Comparison of ENCODE assay signal across 7 cellular contexts in the genomic region with DNA sequence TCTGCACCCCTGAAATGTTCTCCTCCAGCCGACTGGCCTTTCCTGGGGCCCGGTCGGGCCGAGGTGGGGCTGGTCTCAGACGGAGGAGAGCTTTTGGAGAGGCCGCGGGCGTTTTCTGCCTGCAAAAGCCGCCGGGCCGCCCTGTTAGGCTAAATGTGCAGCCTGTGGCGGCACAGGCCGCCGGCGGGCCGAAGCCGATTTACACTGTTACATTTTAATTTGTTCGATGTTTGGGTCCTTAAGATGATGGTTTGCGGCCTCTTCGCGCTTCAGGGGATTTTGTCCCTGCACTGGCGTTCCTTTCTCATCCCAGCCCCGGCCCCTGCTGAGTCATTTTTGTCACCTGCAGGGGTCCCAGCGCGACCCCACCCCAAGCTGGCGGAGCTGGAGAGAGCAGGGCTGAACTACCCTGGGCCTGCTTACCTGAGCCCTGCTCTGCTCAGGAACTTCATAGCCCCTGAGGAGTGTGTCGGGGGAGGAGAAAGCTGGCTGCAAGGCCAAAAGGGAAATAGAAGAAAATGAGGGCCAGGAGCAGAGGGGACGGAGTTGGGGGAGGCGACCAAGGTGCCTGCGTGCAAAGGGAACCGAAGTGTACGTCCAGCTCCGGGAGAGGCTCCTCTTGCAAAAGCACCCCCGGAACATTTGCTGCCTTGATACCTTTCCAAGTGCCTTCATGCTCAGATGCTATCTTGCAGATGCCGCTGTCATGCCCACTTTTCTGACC. TPM values are rescaled to one million over a fixed set of nuclear protein-coding genes. Genes with fewer than 3 reads are reported as not detected.
DNase-seq lines count a peak whose midpoint lies in the region; ATAC-seq, FAIRE-seq and TF ChIP-seq lines count a peak whose summit lies in the region.

No MANE protein-coding gene starts in this region.

- H3K27ac ChIP-seq in OCI-LY1 (ENCODE audit: low read depth, low read length, poor library complexity, severe bottlenecking), result peak overlapping the region; percentile 99

- TF ChIP-seq CTCF in GM12875 (IDR thresholded peaks at IDR 0.05; ENCODE audit: borderline replicate concordance, insufficient read depth, low read depth, low read length) (no peak), OCI-LY1 (IDR thresholded peaks at IDR 0.05; ENCODE audit: low read length) (no peak), bronchial epithelial cell (IDR thresholded peaks at IDR 0.05; ENCODE audit: insufficient read depth, low read length, severe bottlenecking) (no peak)

- DNase-seq in bronchial epithelial cell (ENCODE audit: low read depth) (no peak), left kidney (ENCODE audit: low read depth, low spot score) (peak; percentile 51), hepatic stellate cell (ENCODE audit: low spot score) (no peak)
- DNase-seq in stimulated activated naive CD8-positive, alpha-beta T cell treated with anti-CD3 and anti-CD28 coated beads, Interleukin-15, amount 100 ng/mL, for 72 hours, result peak; percentile 11 to 19

- no peaks in the 10 kb centered on the region for H3K9me3 Mint-ChIP-seq in stimulated activated naive CD8-positive, alpha-beta T cell treated with anti-CD3 and anti-CD28 coated beads, Interleukin-15, amount 100 ng/mL, for 72 hours

- H3K9ac ChIP-seq in OCI-LY1 (ENCODE audit: low read length), result peak overlapping the region; percentile 88

- peak overlapping the region; percentile 85 for H3K4me2 ChIP-seq in OCI-LY1 (ENCODE audit: low read length)

- peak overlapping the region; percentile 90 to 98 for H3K27ac Mint-ChIP-seq in stimulated activated naive CD8-positive, alpha-beta T cell treated with anti-CD3 and anti-CD28 coated beads, Interleukin-15, amount 100 ng/mL, for 72 hours

- peaks cover 32% of the 10 kb centered on the region for H3K4me1 Mint-ChIP-seq in stimulated activated naive CD8-positive, alpha-beta T cell treated with anti-CD3 and anti-CD28 coated beads, Interleukin-15, amount 100 ng/mL, for 72 hours

- H3K4me3 Mint-ChIP-seq in stimulated activated naive CD8-positive, alpha-beta T cell treated with anti-CD3 and anti-CD28 coated beads, Interleukin-15, amount 100 ng/mL, for 72 hours, result peak overlapping the region; percentile 86 to 88

- H3K27me3 ChIP-seq in OCI-LY1 (ENCODE audit: insufficient read depth, low read length) (no peaks in the 10 kb centered on the region), bronchial epithelial cell (ENCODE audit: control insufficient read depth, insufficient read depth, low read length) (no peaks in the 10 kb centered on the region)

- peak; percentile 3 for ATAC-seq in HG02870 (IDR thresholded peaks at IDR 0.05; ENCODE audit: unreplicated experiment)
- peak; percentile 5 for ATAC-seq in stimulated activated naive CD8-positive, alpha-beta T cell treated with anti-CD3 and anti-CD28 coated beads, Interleukin-15, amount 100 ng/mL, for 72 hours

- H3F3A ChIP-seq in OCI-LY1 (ENCODE audit: insufficient read depth, low read length), result no peaks in the 10 kb centered on the region

- no peaks in the 10 kb centered on the region for H3K9me2 ChIP-seq in OCI-LY1 (ENCODE audit: low read depth, low read length)

- H3K36me3 ChIP-seq in OCI-LY1 (ENCODE audit: insufficient read depth, low read length) (peaks cover 27% of the 10 kb centered on the region), bronchial epithelial cell (ENCODE audit: control insufficient read depth, insufficient read depth, low read length) (no peaks in the 10 kb centered on the region)

- H3K79me2 ChIP-seq in OCI-LY1 (ENCODE audit: insufficient read depth, low read length), result peaks cover 37% of the 10 kb centered on the region

- FAIRE-seq in bronchial epithelial cell (lab: Jason Lieb, UNC), result no peak

- no peaks in the 10 kb centered on the region; the same call in 1 of the 2 replicates for H4K20me1 ChIP-seq in OCI-LY1 (ENCODE audit: insufficient read depth, low read length)

- H3K4me1 ChIP-seq in OCI-LY1 (ENCODE audit: insufficient read depth, low read length, severe bottlenecking), result peaks cover 76% of the 10 kb centered on the region

- H3K27me3 Mint-ChIP-seq in stimulated activated naive CD8-positive, alpha-beta T cell treated with anti-CD3 and anti-CD28 coated beads, Interleukin-15, amount 100 ng/mL, for 72 hours, result no peaks in the 10 kb centered on the region

- H2AFZ ChIP-seq in OCI-LY1 (ENCODE audit: low read length), result no peak overlapping the region

- H3K9me3 ChIP-seq in OCI-LY1 (ENCODE audit: low read length), result no peaks in the 10 kb centered on the region

- peak overlapping the region; percentile 26 for H3K4me3 ChIP-seq in GM12875 (ENCODE audit: low read depth, low read length)
- H3K4me3 ChIP-seq in OCI-LY1 (ENCODE audit: low read depth, low read length, poor library complexity, severe bottlenecking), result peak overlapping the region; percentile 63
- peak overlapping the region; percentile 46 for H3K4me3 ChIP-seq in bronchial epithelial cell (ENCODE audit: low read depth, low read length)

RNA-seq across cellular contexts. Expression of gene RBBP7, which starts 0.9 kb away (rescaled TPM):
- 77.4 and 112 TPM in 2 replicates for total RNA-seq in bronchial epithelial cell

Comparison
In these comparisons a context has a peak if more than half of its experiments do, and no peak if none do; other contexts are left out.
1. DNase-seq: peak in left kidney (single experiment) and stimulated activated naive CD8-positive, alpha-beta T cell treated with anti-CD3 and anti-CD28 coated beads, Interleukin-15, amount 100 ng/mL, for 72 hours (2 of 2); none in bronchial epithelial cell (single experiment) and hepatic stellate cell (single experiment).
2. Peak in every context shown above with its lines, with median percentiles within 50 percentile points of each other: H3K4me3 ChIP-seq.